In the genomic region with DNA sequence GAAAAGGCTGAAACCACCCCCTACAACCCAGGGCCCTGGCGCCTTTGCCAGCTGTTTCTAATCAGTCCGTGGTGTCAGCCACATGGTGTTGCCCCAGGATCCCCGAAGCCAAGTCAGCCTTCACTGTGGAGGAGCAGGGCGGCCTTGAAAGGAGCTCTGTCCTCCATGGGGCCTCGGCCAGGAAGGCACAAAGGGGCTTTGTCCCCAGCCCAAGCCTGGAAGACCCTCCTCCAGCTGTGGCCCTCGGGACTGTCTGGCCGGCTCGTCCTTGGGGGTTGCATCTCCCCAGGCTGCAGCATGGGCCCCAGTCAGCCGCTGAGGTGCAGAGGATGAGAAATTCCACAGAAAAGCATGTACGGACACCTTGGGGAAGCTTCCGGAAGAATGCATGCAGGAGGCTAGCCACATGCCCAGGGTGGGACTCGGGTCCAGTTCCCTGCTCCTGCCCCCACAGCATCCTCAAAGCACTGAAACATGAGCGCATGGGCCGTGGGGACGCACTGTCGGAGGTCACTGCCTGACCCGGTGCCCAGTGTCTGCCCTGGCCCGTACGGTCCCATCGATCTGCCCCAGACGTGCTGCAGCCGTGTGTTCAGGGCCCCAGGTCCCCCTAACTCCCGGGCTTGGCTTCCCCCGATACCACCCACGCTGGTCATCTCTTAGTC, we compare ENCODE assay signal across 11 cellular contexts. TPM values are rescaled to one million over a fixed set of nuclear protein-coding genes. Genes with fewer than 3 reads are reported as not detected.
DNase-seq lines count a peak whose midpoint lies in the region; ATAC-seq and TF ChIP-seq lines count a peak whose summit lies in the region.
"Had no signal": no experiment of that assay in that cellular context is flagged by ENCODE, and none has a peak within 500 bp of the region (broad histone marks: within the 10 kb centered on the region; RNA-seq: fewer than 3 reads in every experiment).

No MANE protein-coding gene starts in this region.

- DNase-seq in Right ventricle myocardium inferior (ENCODE audit: missing footprints) = peak; percentile 49
- DNase-seq in right atrium auricular region (ENCODE audit: low spot score) = no peak
- DNase-seq in medulla oblongata (ENCODE audit: extremely low spot score) = peak; percentile 86
- DNase-seq in aorta = peak; percentile 46 to 65
- no peak for DNase-seq in activated CD8-positive, alpha-beta memory T cell treated with anti-CD3 and anti-CD28 coated beads, Interleukin-2, amount 10 ng/mL, durations not matched to agents 7 days and 5 days
- DNase-seq in NCI-H1694 (lab: John Stamatoyannopoulos, UW) = no peak
- DNase-seq: NCI-H526, T-helper 17 cell had no signal

- peak overlapping the region in 3 of 5 experiments; percentile 7 to 71 (median 68) for H3K27ac Mint-ChIP-seq in brain
- no peak overlapping the region for H3K27ac Mint-ChIP-seq in activated CD8-positive, alpha-beta memory T cell treated with anti-CD3 and anti-CD28 coated beads, Interleukin-2, amount 10 ng/mL, durations not matched to agents 7 days and 5 days
- H3K27ac Mint-ChIP-seq: T-helper 17 cell had no signal

- CTCF ChIA-PET in activated CD8-positive, alpha-beta memory T cell treated with anti-CD3 and anti-CD28 coated beads, Interleukin-2, amount 10 ng/mL, durations not matched to agents 7 days and 5 days (lab: Charles Lee) = no interaction called here

- ATAC-seq in Right ventricle myocardium inferior (no peak), aorta (ENCODE audit: low FRiP score) (no peak), HG02678 (IDR thresholded peaks at IDR 0.05; ENCODE audit: unreplicated experiment) (no peak)
- no peak for ATAC-seq in activated CD8-positive, alpha-beta memory T cell treated with anti-CD3 and anti-CD28 coated beads, Interleukin-2, amount 10 ng/mL, durations not matched to agents 7 days and 5 days
- ATAC-seq: T-helper 17 cell had no signal

- peaks cover 32% of the 10 kb centered on the region for H3K4me1 Mint-ChIP-seq in brain
- no peaks in the 10 kb centered on the region for H3K4me1 Mint-ChIP-seq in activated CD8-positive, alpha-beta memory T cell treated with anti-CD3 and anti-CD28 coated beads, Interleukin-2, amount 10 ng/mL, durations not matched to agents 7 days and 5 days

- TF ChIP-seq CTCF in right atrium auricular region (IDR thresholded peaks at IDR 0.05) (no peak), brain (conservative IDR thresholded peaks at IDR 0.05) (no peak)

- H3K27me3 Mint-ChIP-seq in brain = no peaks in the 10 kb centered on the region
- H3K27me3 Mint-ChIP-seq in activated CD8-positive, alpha-beta memory T cell treated with anti-CD3 and anti-CD28 coated beads, Interleukin-2, amount 10 ng/mL, durations not matched to agents 7 days and 5 days = peaks cover 5% of the 10 kb centered on the region

- H3K4me3 Mint-ChIP-seq in brain = no peak overlapping the region
- no peak overlapping the region for H3K4me3 Mint-ChIP-seq in activated CD8-positive, alpha-beta memory T cell treated with anti-CD3 and anti-CD28 coated beads, Interleukin-2, amount 10 ng/mL, durations not matched to agents 7 days and 5 days
- H3K4me3 Mint-ChIP-seq: T-helper 17 cell had no signal

- no peaks in the 10 kb centered on the region for H3K9me3 ChIP-seq in right atrium auricular region
- H3K9me3 ChIP-seq in aorta (ENCODE audit: control insufficient read depth, low read length) = no peaks in the 10 kb centered on the region

- H3K4me3 ChIP-seq in right atrium auricular region (no peak overlapping the region), aorta (ENCODE audit: low read length in 2 of 2) (no peak overlapping the region)
- H3K4me3 ChIP-seq: lung had no signal

- H3K9me3 Mint-ChIP-seq in brain = peaks cover 0 to 2% (median 0%) of the 10 kb centered on the region in 5 experiments
- H3K9me3 Mint-ChIP-seq in activated CD8-positive, alpha-beta memory T cell treated with anti-CD3 and anti-CD28 coated beads, Interleukin-2, amount 10 ng/mL, durations not matched to agents 7 days and 5 days (ENCODE audit: low read depth) = no peaks in the 10 kb centered on the region

- H3K27me3 ChIP-seq in right atrium auricular region (no peaks in the 10 kb centered on the region), aorta (ENCODE audit: control insufficient read depth in 1 of 2, insufficient read depth in 2 of 2, low read length in 1 of 2) (no peaks in the 10 kb centered on the region)

- H3K27ac ChIP-seq in right atrium auricular region (no peak overlapping the region), aorta (ENCODE audit: low read depth in 1 of 2, low read length in 2 of 2) (no peak overlapping the region)

- H3K36me3 ChIP-seq in right atrium auricular region (no peaks in the 10 kb centered on the region), aorta (ENCODE audit: control insufficient read depth in 1 of 2, insufficient read depth in 2 of 2, low read length in 1 of 2) (no peaks in the 10 kb centered on the region)

- intact Hi-C loops in Right ventricle myocardium inferior (cut with DNase I) (no loop called here), aorta (cut with DNase I) (loop anchor here in 1 of 2 donors (5.0 kb wide), 1 partner anchor 36 kb away; no protein-coding TSS in a partner anchor)

- H3K36me3 Mint-ChIP-seq in brain = no peaks in the 10 kb centered on the region
- no peaks in the 10 kb centered on the region for H3K36me3 Mint-ChIP-seq in activated CD8-positive, alpha-beta memory T cell treated with anti-CD3 and anti-CD28 coated beads, Interleukin-2, amount 10 ng/mL, durations not matched to agents 7 days and 5 days

- H3K4me1 ChIP-seq in right atrium auricular region (peaks cover 0 to 26% of the 10 kb centered on the region in 2 donors), aorta (ENCODE audit: control insufficient read depth in 1 of 2, insufficient read depth in 2 of 2, low read length in 2 of 2) (no peaks in the 10 kb centered on the region)

- 88 to 91% methylated on average over 25 of the region's 25 CpGs for WGBS in aorta, 2 donors

RNA-seq across cellular contexts. Expression of a gene that starts 38.6 kb away (rescaled TPM):
- total RNA-seq in Right ventricle myocardium inferior (16.9 TPM), right atrium auricular region (10 to 100 TPM in 1 of 2 donors, 1 to 10 TPM in 1; 5.8 to 12.0 TPM), aorta (10 to 100 TPM; 35.8 to 52.2 TPM)
- polyA plus RNA-seq in brain (ENCODE audit: insufficient read depth, low read depth, low replicate concordance) (11.5 TPM), aorta (10 to 100 TPM; 12.6 to 49.1 TPM)
- 10 to 100 TPM; 16.4 to 19.5 TPM for total RNA-seq in activated CD8-positive, alpha-beta memory T cell treated with anti-CD3 and anti-CD28 coated beads, Interleukin-2, amount 10 ng/mL, durations not matched to agents 7 days and 5 days

Comparison
In these comparisons a context has a peak if more than half of its experiments do, and no peak if none do; other contexts are left out.
1. DNase-seq: peak in Right ventricle myocardium inferior (single experiment), medulla oblongata (single experiment) and aorta (2 of 2); none in right atrium auricular region (single experiment), activated CD8-positive, alpha-beta memory T cell treated with anti-CD3 and anti-CD28 coated beads, Interleukin-2, amount 10 ng/mL, durations not matched to agents 7 days and 5 days (single experiment) and NCI-H1694 (single experiment).